In genomic region chr22:40401532-40401931, GRCh38 we compare ENCODE assay signal across 11 cellular contexts. TPM values are rescaled to one million over a fixed set of nuclear protein-coding genes. Genes with fewer than 3 reads are reported as not detected.
A peak's percentile ranks its signal among the peaks of the same experiment; 100 is the strongest.
DNase-seq lines count a peak whose midpoint lies in the region; ATAC-seq and TF ChIP-seq lines count a peak whose summit lies in the region.
"Had no signal": no experiment of that assay in that cellular context is flagged by ENCODE, and none has a peak within 500 bp of the region (broad histone marks: within the 10 kb centered on the region; RNA-seq: fewer than 3 reads in every experiment).

No MANE protein-coding gene starts in this region.

- H3K36me3 Mint-ChIP-seq in activated CD8-positive, alpha-beta memory T cell treated with anti-CD3 and anti-CD28 coated beads, Interleukin-2, amount 10 ng/mL, durations not matched to agents 7 days and 5 days: peaks cover 27% of the 10 kb centered on the region
- peaks cover 9 to 18% (median 12%) of the 10 kb centered on the region in 3 donors for H3K36me3 Mint-ChIP-seq in immature natural killer cell

- no peak overlapping the region for H2AFZ ChIP-seq in Loucy (ENCODE audit: low read length)

- H3K9me2 ChIP-seq in Loucy (replicated peaks; ENCODE audit: low read depth, low read length): no peaks in the 10 kb centered on the region

- peak; percentile 90 for ATAC-seq in activated CD8-positive, alpha-beta memory T cell treated with anti-CD3 and anti-CD28 coated beads, Interleukin-2, amount 10 ng/mL, durations not matched to agents 7 days and 5 days
- ATAC-seq: Right ventricle myocardium inferior had no signal

- H3K79me2 ChIP-seq in Loucy (ENCODE audit: insufficient read depth, low read length): no peaks in the 10 kb centered on the region

- no peak overlapping the region for H3K9ac ChIP-seq in Loucy (ENCODE audit: low read depth, low read length, poor library complexity, severe bottlenecking)

- peak overlapping the region; percentile 94 for H3K27ac Mint-ChIP-seq in activated CD8-positive, alpha-beta memory T cell treated with anti-CD3 and anti-CD28 coated beads, Interleukin-2, amount 10 ng/mL, durations not matched to agents 7 days and 5 days
- H3K27ac Mint-ChIP-seq in immature natural killer cell: peak overlapping the region; percentile 74 to 91 (median 88)

- H3K27me3 Mint-ChIP-seq in activated CD8-positive, alpha-beta memory T cell treated with anti-CD3 and anti-CD28 coated beads, Interleukin-2, amount 10 ng/mL, durations not matched to agents 7 days and 5 days: no peaks in the 10 kb centered on the region
- peaks cover 6 to 11% (median 7%) of the 10 kb centered on the region in 3 donors for H3K27me3 Mint-ChIP-seq in immature natural killer cell (ENCODE audit: low read depth in 3 of 3)

- in situ Hi-C loops in brain microvascular endothelial cell (cut with HindIII; ENCODE audit: low pct_ligation_motif_present, low sequenced_read_pairs) (no loop called here), HAP-1 (cut with MboI; ENCODE audit: low sequenced_read_pairs) (no loop called here)

- TF ChIP-seq CTCF in Loucy (conservative IDR thresholded peaks at IDR 0.05; ENCODE audit: low read length): no peak
- no peak for TF ChIP-seq CTCF in brain microvascular endothelial cell (IDR thresholded peaks at IDR 0.05; ENCODE audit: low read depth, low read length, missing control alignments)

- no peaks in the 10 kb centered on the region for H3K9me3 ChIP-seq in Loucy (ENCODE audit: insufficient read depth, low read depth, low read length)
- no peaks in the 10 kb centered on the region for H3K9me3 ChIP-seq in HAP-1

- H3K36me3 ChIP-seq in Loucy (ENCODE audit: insufficient read depth, low read length) (peaks cover 22% of the 10 kb centered on the region; the same call in 1 of the 2 replicates), brain microvascular endothelial cell (replicated peaks) (peaks cover 48% of the 10 kb centered on the region), HAP-1 (replicated peaks) (peaks cover 44% of the 10 kb centered on the region)

- H3K4me1 ChIP-seq in Loucy (ENCODE audit: insufficient read depth, low read length, poor library complexity, severe bottlenecking) (peaks cover 45% of the 10 kb centered on the region), HAP-1 (no peaks in the 10 kb centered on the region)

- no peak overlapping the region for H3K27ac ChIP-seq in brain microvascular endothelial cell

- H3K9me3 Mint-ChIP-seq in activated CD8-positive, alpha-beta memory T cell treated with anti-CD3 and anti-CD28 coated beads, Interleukin-2, amount 10 ng/mL, durations not matched to agents 7 days and 5 days (ENCODE audit: low read depth): no peaks in the 10 kb centered on the region
- H3K9me3 Mint-ChIP-seq in immature natural killer cell: no peaks in the 10 kb centered on the region

- peaks cover 50% of the 10 kb centered on the region for H3K4me1 Mint-ChIP-seq in activated CD8-positive, alpha-beta memory T cell treated with anti-CD3 and anti-CD28 coated beads, Interleukin-2, amount 10 ng/mL, durations not matched to agents 7 days and 5 days
- H3K4me1 Mint-ChIP-seq in immature natural killer cell: peaks cover 69 to 75% of the 10 kb centered on the region in 2 donors

- H3K4me3 ChIP-seq in Loucy (ENCODE audit: low read length, poor library complexity, severe bottlenecking): peak overlapping the region; percentile 42
- H3K4me3 ChIP-seq in brain microvascular endothelial cell (ENCODE audit: low read depth, low read length): no peak overlapping the region
- H3K4me3 ChIP-seq in HAP-1: no peak overlapping the region

- H3K4me3 Mint-ChIP-seq in activated CD8-positive, alpha-beta memory T cell treated with anti-CD3 and anti-CD28 coated beads, Interleukin-2, amount 10 ng/mL, durations not matched to agents 7 days and 5 days: peak overlapping the region; percentile 45
- H3K4me3 Mint-ChIP-seq in immature natural killer cell: peak overlapping the region; percentile 76 to 91 (median 84)

- H3K4me2 ChIP-seq in Loucy (ENCODE audit: low read depth, low read length, poor library complexity, severe bottlenecking): peak overlapping the region; percentile 73

- peak; percentile 83 for DNase-seq in activated CD8-positive, alpha-beta memory T cell treated with anti-CD3 and anti-CD28 coated beads, Interleukin-2, amount 10 ng/mL, durations not matched to agents 7 days and 5 days
- DNase-seq in immature natural killer cell (peak; percentile 75 to 80 (median 79)), brain microvascular endothelial cell (no peak), islet precursor cell (no peak), HAP-1 (ENCODE audit: low spot score in 2 of 2) (no peak), SIG-M5 treated with dmso at 0.1 percent for 504 hours (lab: John Stamatoyannopoulos, UW; ENCODE audit: unreplicated experiment) (no peak)
- DNase-seq in stimulated activated CD8-positive, alpha-beta memory T cell treated with anti-CD3 and anti-CD28 coated beads, Interleukin-4, amount 100 ng/mL, for 48 hours: peak; percentile 79
- DNase-seq: GDM1, NCI-H1092 had no signal

- no peaks in the 10 kb centered on the region for H3K27me3 ChIP-seq in Loucy (ENCODE audit: insufficient read depth, low read length, poor library complexity, severe bottlenecking)
- no peaks in the 10 kb centered on the region for H3K27me3 ChIP-seq in brain microvascular endothelial cell (replicated peaks)
- H3K27me3 ChIP-seq in HAP-1 (ENCODE audit: low read depth): no peaks in the 10 kb centered on the region

- peaks cover 5% of the 10 kb centered on the region for H3F3A ChIP-seq in Loucy (ENCODE audit: low read depth)

- CTCF ChIA-PET in activated CD8-positive, alpha-beta memory T cell treated with anti-CD3 and anti-CD28 coated beads, Interleukin-2, amount 10 ng/mL, durations not matched to agents 7 days and 5 days (lab: Charles Lee): interaction anchor here (0.6 to 4.2 kb wide), 3 partner anchors 16 to 1079 kb away, joined by 3 to 16 read pairs (median 4); no protein-coding TSS in a partner anchor

- peaks cover 15% of the 10 kb centered on the region for H4K20me1 ChIP-seq in Loucy (ENCODE audit: insufficient read depth, low read length, poor library complexity, severe bottlenecking)

RNA-seq across cellular contexts. Expression of gene SGSM3, which starts 31.1 kb away (rescaled TPM):
- total RNA-seq in activated CD8-positive, alpha-beta memory T cell treated with anti-CD3 and anti-CD28 coated beads, Interleukin-2, amount 10 ng/mL, durations not matched to agents 7 days and 5 days: 10 to 100 TPM; 57.6 to 86.3 TPM
- 10 to 100 TPM; 51.7 to 67.5 (median 59.5) TPM for polyA plus RNA-seq in immature natural killer cell

RNA-seq across cellular contexts. Expression of gene ADSL, which starts 55.2 kb away (rescaled TPM):
- 100 to 1,000 TPM in 1 of 2 experiments, 10 to 100 TPM in 1; 98.3 to 109 TPM for total RNA-seq in activated CD8-positive, alpha-beta memory T cell treated with anti-CD3 and anti-CD28 coated beads, Interleukin-2, amount 10 ng/mL, durations not matched to agents 7 days and 5 days
- polyA plus RNA-seq in immature natural killer cell: 10 to 100 TPM; 57.5 to 59.7 (median 59.3) TPM

Comparison
In these comparisons a context has a peak if more than half of its experiments do, and no peak if none do; other contexts are left out.
1. DNase-seq: peak in activated CD8-positive, alpha-beta memory T cell treated with anti-CD3 and anti-CD28 coated beads, Interleukin-2, amount 10 ng/mL, durations not matched to agents 7 days and 5 days (single experiment), immature natural killer cell (3 of 3) and stimulated activated CD8-positive, alpha-beta memory T cell treated with anti-CD3 and anti-CD28 coated beads, Interleukin-4, amount 100 ng/mL, for 48 hours (single experiment); none in brain microvascular endothelial cell (single experiment), islet precursor cell (single experiment), HAP-1 (0 of 2) and SIG-M5 treated with dmso at 0.1 percent for 504 hours (single experiment).